ENCODE assay signal across 8 cellular contexts in the genomic region with DNA sequence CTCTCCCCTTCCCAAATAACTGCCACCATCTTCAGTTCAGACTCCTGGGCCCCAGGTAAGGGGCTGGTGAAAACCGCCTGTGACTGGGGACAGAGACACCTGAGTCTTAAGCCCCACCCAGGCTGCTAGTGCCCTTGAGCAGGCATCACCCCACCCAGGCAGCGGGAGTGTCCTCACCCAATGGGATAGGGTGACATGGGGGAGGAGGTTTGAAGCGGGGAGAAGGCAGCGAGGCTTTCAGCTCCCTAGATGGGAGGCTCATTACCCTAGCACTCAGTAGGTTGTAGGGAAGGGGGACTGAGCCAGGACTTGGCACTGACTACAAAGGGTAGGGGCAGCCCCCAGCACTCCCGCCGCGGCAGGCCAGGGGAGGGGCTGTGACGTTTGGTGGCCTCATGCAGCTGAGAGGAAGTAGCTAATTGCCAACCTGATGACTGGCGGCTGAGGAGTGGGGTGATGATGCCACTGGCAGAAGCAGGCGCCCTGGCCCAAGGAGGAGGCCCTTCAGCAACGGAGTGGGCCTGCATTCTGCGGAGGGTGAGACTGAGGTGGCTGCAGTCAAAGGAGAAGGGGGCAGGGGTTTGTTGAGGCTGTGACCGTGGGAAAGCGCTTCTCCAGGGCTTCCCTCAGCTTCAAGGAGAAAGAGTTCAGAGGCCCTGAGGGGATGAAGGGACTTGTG.
DNase-seq lines count a peak whose midpoint lies in the region; ATAC-seq and TF ChIP-seq lines count a peak whose summit lies in the region.

No MANE protein-coding gene starts in this region.

- ATAC-seq in GM21786 (IDR thresholded peaks at IDR 0.05; ENCODE audit: unreplicated experiment) (peak; percentile 54), HG02852 (IDR thresholded peaks at IDR 0.05; ENCODE audit: unreplicated experiment) (no peak), HG03469 (IDR thresholded peaks at IDR 0.05; ENCODE audit: unreplicated experiment) (no peak)
- ATAC-seq in effector memory CD8-positive, alpha-beta T cell (replicated peaks) = peak; percentile 31

- H3K9me3 ChIP-seq in transverse colon = no peaks in the 10 kb centered on the region

- DNase-seq in GF-D8 (lab: John Stamatoyannopoulos, UW) = peak; percentile 10
- DNase-seq in NCI-H748 treated with DMSO at 0.1 percent for 48 hours (lab: John Stamatoyannopoulos, UW) = peak; percentile 79
- DNase-seq in effector memory CD8-positive, alpha-beta T cell = no peak
- peak; percentile 60 for DNase-seq in transverse colon
- DNase-seq in NCI-H526 treated with DMSO at 0.1 percent for 48 hours (lab: John Stamatoyannopoulos, UW) = no peak

- peaks cover 29% of the 10 kb centered on the region for H3K27me3 ChIP-seq in transverse colon

- peak overlapping the region in 1 of 2 donors; percentile 20 for H3K4me3 Mint-ChIP-seq in effector memory CD8-positive, alpha-beta T cell

- peak overlapping the region in 2 of 4 donors; percentile 8 to 57 for H3K27ac ChIP-seq in transverse colon

- TF ChIP-seq CTCF in transverse colon (IDR thresholded peaks at IDR 0.05) = no peak

- H3K27ac Mint-ChIP-seq in effector memory CD8-positive, alpha-beta T cell = no peak overlapping the region

- in situ Hi-C loops in transverse colon (cut with MboI; ENCODE audit: low pct_ligation_motif_present in 1 of 4, low pct_unique_long_range_greater_than_20kb in 1 of 4, low sequenced_read_pairs in 3 of 4) = no loop called here

- TF ChIP-seq POLR2A in transverse colon (IDR thresholded peaks at IDR 0.05) = peak; percentile 10

- H3K4me1 ChIP-seq in transverse colon = peaks cover 3 to 25% (median 13%) of the 10 kb centered on the region in 4 donors

- TF ChIP-seq EP300 in transverse colon (IDR thresholded peaks at IDR 0.05; ENCODE audit: low read depth) = no peak

- 50% methylated on average over 14 of the region's 14 CpGs; no CpG with 5 or more reads in 1 of the 2 donors for WGBS in transverse colon (ENCODE audit: low coverage in 1 of 2), 2 donors

- H3K36me3 ChIP-seq in transverse colon = no peaks in the 10 kb centered on the region

- H3K9me3 Mint-ChIP-seq in effector memory CD8-positive, alpha-beta T cell = no peaks in the 10 kb centered on the region

- H3K4me1 Mint-ChIP-seq in effector memory CD8-positive, alpha-beta T cell (ENCODE audit: low read depth in 2 of 2) = peaks cover 3 to 6% of the 10 kb centered on the region in 2 donors

- intact Hi-C loops in transverse colon (cut with DNase I; ENCODE audit: low total_unique reads) = no loop called here

- H3K27me3 Mint-ChIP-seq in effector memory CD8-positive, alpha-beta T cell = peaks cover 34 to 59% of the 10 kb centered on the region in 2 donors

- H3K4me3 ChIP-seq in transverse colon = no peak overlapping the region

- H3K36me3 Mint-ChIP-seq in effector memory CD8-positive, alpha-beta T cell (ENCODE audit: insufficient read depth) = no peaks in the 10 kb centered on the region

Comparison
In these comparisons a context has a peak if more than half of its experiments do, and no peak if none do; other contexts are left out.
1. DNase-seq: peak in GF-D8 (single experiment), NCI-H748 treated with DMSO at 0.1 percent for 48 hours (single experiment) and transverse colon (single experiment); none in effector memory CD8-positive, alpha-beta T cell (0 of 3) and NCI-H526 treated with DMSO at 0.1 percent for 48 hours (single experiment).
2. ATAC-seq: peak in GM21786 (single experiment) and effector memory CD8-positive, alpha-beta T cell (single experiment); none in HG02852 (single experiment) and HG03469 (single experiment).